In the genomic region with DNA sequence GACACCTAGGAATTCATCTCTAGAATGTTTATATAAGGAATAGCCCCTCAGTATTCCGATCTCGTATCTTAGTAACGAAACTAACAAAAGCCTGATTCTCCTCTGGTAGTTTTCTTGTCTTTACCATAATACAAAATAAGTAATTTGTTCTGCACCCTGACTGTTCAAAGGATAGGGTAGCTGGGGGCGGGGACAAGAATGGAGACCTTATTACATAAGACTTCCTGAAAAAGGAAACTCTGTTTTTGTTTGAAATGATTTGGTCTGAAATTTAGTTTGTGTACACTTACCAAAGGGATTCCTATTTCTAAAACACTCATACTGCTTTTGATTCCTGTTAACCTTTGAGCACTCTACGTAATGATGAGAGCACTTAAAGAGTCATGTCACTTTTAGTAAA, we compare ENCODE assay signal across 15 cellular contexts. TPM values are rescaled to one million over a fixed set of nuclear protein-coding genes. Genes with fewer than 3 reads are reported as not detected.
A peak's percentile ranks its signal among the peaks of the same experiment; 100 is the strongest.
DNase-seq lines count a peak whose midpoint lies in the region; ATAC-seq and TF ChIP-seq lines count a peak whose summit lies in the region.
"Had no signal": no experiment of that assay in that cellular context is flagged by ENCODE, and none has a peak within 500 bp of the region (broad histone marks: within the 10 kb centered on the region; RNA-seq: fewer than 3 reads in every experiment).

No MANE protein-coding gene starts in this region.

- POLR2A ChIA-PET in MCF 10A (lab: Yijun Ruan, JAX) = interaction anchor here (1.2 kb wide), 1 partner anchor 10 kb away, joined by 3 read pairs; no protein-coding TSS in a partner anchor
- POLR2A ChIA-PET in activated B cell treated with CpG ODN at 0.5 μM for 24 hours (lab: Charles Lee) = interaction anchor here (0.5 to 9.1 kb wide), 7 partner anchors 10 to 31 kb away, joined by 3 to 101 read pairs (median 4); a partner anchor contains a TSS

- H3K36me3 ChIP-seq in mammary epithelial cell (ENCODE audit: insufficient read depth, low read length) = no peaks in the 10 kb centered on the region
- no peaks in the 10 kb centered on the region for H3K36me3 ChIP-seq in upper lobe of right lung

- ATAC-seq in activated B cell treated with CpG ODN at 0.5 μM for 24 hours (ENCODE audit: low read depth) (no peak), upper lobe of right lung (peak; percentile 28), HG03469 (IDR thresholded peaks at IDR 0.05; ENCODE audit: unreplicated experiment) (no peak)

- no TSS peak for BruUV-seq in mammary epithelial cell (replicated peaks; lab: Mats Ljungman, UMichigan)
- no TSS peak for BruUV-seq in MCF 10A (replicated peaks; lab: Mats Ljungman, UMichigan)

- DNase-seq in mammary epithelial cell (no peak), MCF 10A (ENCODE audit: unreplicated experiment) (no peak), activated B cell treated with CpG ODN at 0.5 μM for 24 hours (no peak), upper lobe of right lung (no peak), GF-D8 (lab: John Stamatoyannopoulos, UW) (no peak), mucosa of gallbladder (ENCODE audit: low spot score) (no peak)
- peak; percentile 46 for DNase-seq in effector CD4-positive, alpha-beta T cell
- DNase-seq: EL, NCI-H1694, NCI-H526 treated with DMSO at 0.1 percent for 48 hours, Right ventricle myocardium superior had no signal

- H2AFZ ChIP-seq in mammary epithelial cell (ENCODE audit: low read depth, low read length) = no peak overlapping the region

- H3K27ac Mint-ChIP-seq in MCF 10A (ENCODE audit: low read depth, unreplicated experiment) = no peak overlapping the region
- peak overlapping the region; percentile 76 for H3K27ac Mint-ChIP-seq in activated B cell treated with CpG ODN at 0.5 μM for 24 hours
- H3K27ac Mint-ChIP-seq: mesothelial cell of epicardium had no signal

- H3K9me3 ChIP-seq in mammary epithelial cell (replicated peaks; ENCODE audit: insufficient read depth, low read length) (no peaks in the 10 kb centered on the region), upper lobe of right lung (no peaks in the 10 kb centered on the region)

- CTCF ChIA-PET in mammary epithelial cell (lab: Charles Lee; ENCODE audit: low non-redundant PET) (no interaction called here), MCF 10A (lab: Yijun Ruan, JAX) (interaction anchor here (0.6 to 1.1 kb wide), 2 partner anchors 14 to 58 kb away, joined by 3 read pairs; no protein-coding TSS in a partner anchor), activated B cell treated with CpG ODN at 0.5 μM for 24 hours (lab: Charles Lee) (interaction anchor here (2.3 kb wide), 1 partner anchor 116 kb away, joined by 5 read pairs; no protein-coding TSS in a partner anchor)

- H3K27me3 ChIP-seq in mammary epithelial cell (ENCODE audit: insufficient read depth, low read length) (peaks cover 7% of the 10 kb centered on the region), upper lobe of right lung (no peaks in the 10 kb centered on the region)

- WGBS in mammary epithelial cell (ENCODE audit: low coverage, missing lambda C conversion rate) = 78% methylated on average over 5 of the region's 5 CpGs

- no peaks in the 10 kb centered on the region for H3K4me1 Mint-ChIP-seq in MCF 10A (ENCODE audit: insufficient read depth, unreplicated experiment)
- H3K4me1 Mint-ChIP-seq in activated B cell treated with CpG ODN at 0.5 μM for 24 hours = peaks cover 92% of the 10 kb centered on the region
- H3K4me1 Mint-ChIP-seq: mesothelial cell of epicardium had no signal

- H3K36me3 Mint-ChIP-seq in MCF 10A (ENCODE audit: insufficient read depth, unreplicated experiment) (no peaks in the 10 kb centered on the region), activated B cell treated with CpG ODN at 0.5 μM for 24 hours (ENCODE audit: low read depth) (peaks cover 80% of the 10 kb centered on the region)
- H3K36me3 Mint-ChIP-seq: mesothelial cell of epicardium had no signal

- peak overlapping the region; percentile 5 for H3K9ac ChIP-seq in mammary epithelial cell (ENCODE audit: insufficient read depth, low read length)

- no peaks in the 10 kb centered on the region for H3K9me3 Mint-ChIP-seq in MCF 10A (ENCODE audit: unreplicated experiment)
- no peaks in the 10 kb centered on the region for H3K9me3 Mint-ChIP-seq in activated B cell treated with CpG ODN at 0.5 μM for 24 hours
- H3K9me3 Mint-ChIP-seq: mesothelial cell of epicardium had no signal

- H3K79me2 ChIP-seq in mammary epithelial cell (ENCODE audit: insufficient read depth, low read length) = no peaks in the 10 kb centered on the region

- no peak overlapping the region for H3K4me2 ChIP-seq in mammary epithelial cell (ENCODE audit: insufficient read depth, low read depth, low read length)

- H3K4me3 ChIP-seq in mammary epithelial cell (replicated peaks in 1 of 3; ENCODE audit: insufficient read depth in 1 of 3, low read depth in 2 of 3, low read length in 3 of 3) (no peak overlapping the region), upper lobe of right lung (no peak overlapping the region)

- no peaks in the 10 kb centered on the region for H4K20me1 ChIP-seq in mammary epithelial cell (ENCODE audit: insufficient read depth, low read length)

- intact Hi-C loops in mammary epithelial cell (cut with micrococcal nuclease) = no loop called here
- intact Hi-C loops in MCF 10A (cut with micrococcal nuclease) = no loop called here
- intact Hi-C loops in activated B cell treated with CpG ODN at 0.5 μM for 24 hours (cut with micrococcal nuclease) = loop anchor here (1.0 kb wide), 1 partner anchor 8 kb away; no protein-coding TSS in a partner anchor
- intact Hi-C loops in upper lobe of right lung (cut with DNase I) = no loop called here

- no peak for TF ChIP-seq CTCF in mammary epithelial cell (conservative IDR thresholded peaks at IDR 0.05 in 1 of 2, IDR thresholded peaks at IDR 0.05 in 1 of 2; ENCODE audit: extremely low read depth in 1 of 2, insufficient read depth in 1 of 2, low read depth in 1 of 2, low read length in 2 of 2)
- TF ChIP-seq CTCF in MCF 10A (IDR thresholded peaks at IDR 0.05; ENCODE audit: unreplicated experiment) = no peak
- TF ChIP-seq CTCF in activated B cell treated with CpG ODN at 0.5 μM for 24 hours (IDR thresholded peaks at IDR 0.05) = no peak
- no peak for TF ChIP-seq CTCF in upper lobe of right lung (IDR thresholded peaks at IDR 0.05)

- H3K4me3 Mint-ChIP-seq in MCF 10A (ENCODE audit: unreplicated experiment) (no peak overlapping the region), activated B cell treated with CpG ODN at 0.5 μM for 24 hours (no peak overlapping the region)
- H3K4me3 Mint-ChIP-seq: mesothelial cell of epicardium had no signal

- H3K4me1 ChIP-seq in mammary epithelial cell (ENCODE audit: insufficient read depth, low read length) = no peaks in the 10 kb centered on the region
- peaks cover 3% of the 10 kb centered on the region for H3K4me1 ChIP-seq in upper lobe of right lung

- H3K27ac ChIP-seq in mammary epithelial cell (ENCODE audit: insufficient read depth, low read depth, low read length) (no peak overlapping the region), upper lobe of right lung (no peak overlapping the region)
- H3K27ac ChIP-seq: VCaP had no signal

- peaks cover 90% of the 10 kb centered on the region for H3K27me3 Mint-ChIP-seq in MCF 10A (ENCODE audit: insufficient read depth, unreplicated experiment)
- no peaks in the 10 kb centered on the region for H3K27me3 Mint-ChIP-seq in activated B cell treated with CpG ODN at 0.5 μM for 24 hours

- dilution Hi-C loops in mammary epithelial cell (cut with HindIII; ENCODE audit: low sequenced_read_pairs) = no loop called here

- in situ Hi-C loops in mammary epithelial cell (cut with MboI; ENCODE audit: low sequenced_read_pairs in 2 of 2) = no loop called here

RNA-seq across cellular contexts. Expression of a gene that starts 17.2 kb away (rescaled TPM):
- total RNA-seq in mammary epithelial cell (not detected), MCF 10A (2022) (not detected in 2 replicates), activated B cell treated with CpG ODN at 0.5 μM for 24 hours (301 and 325 TPM in 2 replicates), upper lobe of right lung (41.4 TPM), mucosa of gallbladder (17.4 TPM)
- polyA plus RNA-seq in mammary epithelial cell = 0.01 TPM
- not detected for polyA minus RNA-seq in mammary epithelial cell
- total RNA-seq: HT1080 had no signal

Comparison
In these comparisons a context has a peak if more than half of its experiments do, and no peak if none do; other contexts are left out.
1. RNA of a gene that starts 17.2 kb away (total RNA-seq): 301 to 325 TPM in activated B cell treated with CpG ODN at 0.5 μM for 24 hours, 41.4 TPM in upper lobe of right lung (single experiment) and 17.4 TPM in mucosa of gallbladder (single experiment); not detected in mammary epithelial cell and not detected in MCF 10A; every median in the first group is over 10 times any median in the second.